9 cellular contexts compared by ENCODE assay signal in the genomic region with DNA sequence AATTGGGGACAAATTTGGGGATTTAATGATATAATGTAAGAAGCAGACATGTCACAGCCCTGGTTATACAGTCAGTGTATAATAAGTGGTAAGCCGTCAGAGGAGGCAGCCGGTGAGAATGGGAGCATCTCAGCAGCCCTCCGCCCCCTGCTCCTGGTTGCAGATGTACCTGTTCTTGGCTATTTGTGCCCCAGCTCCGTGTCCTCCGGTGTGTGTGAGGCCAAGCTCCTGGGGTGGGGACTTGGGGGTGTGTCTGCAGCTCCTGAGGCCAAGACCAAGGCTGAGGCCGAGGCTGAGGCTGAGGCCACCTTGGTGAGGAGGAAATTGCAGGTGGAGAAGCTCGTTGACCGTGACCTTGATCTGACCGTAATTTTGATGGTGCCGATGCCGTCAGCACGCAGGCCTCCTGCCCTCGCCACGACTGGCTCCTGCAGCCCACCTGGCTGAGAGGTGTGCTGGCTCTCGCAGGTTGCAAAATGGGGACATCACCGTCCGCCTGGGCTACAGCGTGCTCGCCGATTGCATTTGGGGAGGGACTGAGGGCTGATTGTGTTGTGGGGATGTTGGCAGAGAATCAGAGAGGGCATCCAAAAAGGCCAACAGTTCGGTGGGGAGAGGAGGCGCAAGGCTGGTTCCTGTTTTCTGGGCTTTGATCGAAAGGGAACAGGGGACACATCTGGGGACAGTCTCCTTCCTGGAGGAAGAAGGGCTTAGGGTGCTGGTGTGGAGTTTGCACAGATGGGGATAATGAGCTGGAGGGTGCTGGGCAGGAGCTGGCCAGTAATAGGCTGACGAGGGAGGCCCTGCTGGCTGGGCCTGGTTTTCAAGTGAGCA.
DNase-seq lines count a peak whose midpoint lies in the region; ATAC-seq, FAIRE-seq and TF ChIP-seq lines count a peak whose summit lies in the region.
"Had no signal": no experiment of that assay in that cellular context is flagged by ENCODE, and none has a peak within 500 bp of the region (broad histone marks: within the 10 kb centered on the region; RNA-seq: fewer than 3 reads in every experiment).

No MANE protein-coding gene starts in this region.

- H3K36me3 Mint-ChIP-seq in astrocyte (ENCODE audit: low read depth, unreplicated experiment): peaks cover 2% of the 10 kb centered on the region

- H3K4me2 ChIP-seq in astrocyte (ENCODE audit: low read length): peak overlapping the region; percentile 73

- H3K4me3 Mint-ChIP-seq in astrocyte (ENCODE audit: unreplicated experiment): no peak overlapping the region

- no peak overlapping the region for H2AFZ ChIP-seq in astrocyte (ENCODE audit: low read depth, low read length)

- peaks cover 94% of the 10 kb centered on the region for H3K79me2 ChIP-seq in astrocyte (ENCODE audit: insufficient read depth, low read length)

- H3K4me1 Mint-ChIP-seq in astrocyte (ENCODE audit: low read depth, unreplicated experiment): peaks cover 42% of the 10 kb centered on the region

- intact Hi-C loops in thyroid gland (cut with DNase I): loop anchor here (5.0 kb wide), 2 partner anchors 47 to 97 kb away; no protein-coding TSS in a partner anchor

- no peaks in the 10 kb centered on the region for H3K27me3 ChIP-seq in astrocyte (ENCODE audit: insufficient read depth, low read length)
- no peaks in the 10 kb centered on the region for H3K27me3 ChIP-seq in thyroid gland

- H3K9ac ChIP-seq in astrocyte (ENCODE audit: low read length): peak overlapping the region; percentile 50

- no peak for TF ChIP-seq POLR2A in thyroid gland (IDR thresholded peaks at IDR 0.05)

- WGBS in mesodermal cell (ENCODE audit: insufficient coverage in 2 of 2), 2 experiments: 86 to 92% methylated on average over 18 to 23 of the region's 24 CpGs
- WGBS in thyroid gland, 2 donors: 78 to 82% methylated on average over 14 to 23 of the region's 24 CpGs

- DNase-seq in SIG-M5 treated with dmso at 0.1 percent for 504 hours (lab: John Stamatoyannopoulos, UW; ENCODE audit: unreplicated experiment) (peak; percentile 35), SIG-M5 (lab: John Stamatoyannopoulos, UW) (no peak), astrocyte (ENCODE audit: low read depth) (no peak), thyroid gland (no peak), NCI-H1694 (lab: John Stamatoyannopoulos, UW) (no peak)

- no peak for FAIRE-seq in astrocyte (lab: Jason Lieb, UNC)
- FAIRE-seq: colon had no signal

- no peak overlapping the region for H3K4me3 ChIP-seq in astrocyte (ENCODE audit: insufficient read depth, low read depth, low read length)
- H3K4me3 ChIP-seq in mesodermal cell (ENCODE audit: extremely low read depth, insufficient read depth, low read length, poor library complexity, severe bottlenecking): no peak overlapping the region
- no peak overlapping the region for H3K4me3 ChIP-seq in thyroid gland (replicated peaks in 1 of 3)

- H3K4me1 ChIP-seq in astrocyte (ENCODE audit: insufficient read depth, low read length) (peaks cover 84% of the 10 kb centered on the region), mesodermal cell (ENCODE audit: control insufficient read depth, insufficient read depth, low read length, poor library complexity, severe bottlenecking) (peaks cover 74% of the 10 kb centered on the region), thyroid gland (peaks cover 44 to 79% of the 10 kb centered on the region in 2 donors)

- no peak overlapping the region for H3K27ac Mint-ChIP-seq in astrocyte (ENCODE audit: unreplicated experiment)

- ATAC-seq in GM21381 (IDR thresholded peaks at IDR 0.05; ENCODE audit: unreplicated experiment) (no peak), GM19455 (IDR thresholded peaks at IDR 0.05; ENCODE audit: unreplicated experiment) (no peak)

- H3K27ac ChIP-seq in astrocyte (ENCODE audit: low read depth, low read length) (peak overlapping the region; percentile 86), mesodermal cell (ENCODE audit: low read depth, low read length, severe bottlenecking) (peak overlapping the region; percentile 66), thyroid gland (peak overlapping the region in 2 of 3 donors; percentile 82 to 85)

- H3K36me3 ChIP-seq in astrocyte (ENCODE audit: insufficient read depth, low read length) (no peaks in the 10 kb centered on the region), mesodermal cell (ENCODE audit: control insufficient read depth, insufficient read depth, low read length) (peaks cover 8% of the 10 kb centered on the region), thyroid gland (no peaks in the 10 kb centered on the region)

- no peak for TF ChIP-seq CTCF in astrocyte (IDR thresholded peaks at IDR 0.05; ENCODE audit: insufficient read depth, low read depth, low read length)
- no peak for TF ChIP-seq CTCF in thyroid gland (IDR thresholded peaks at IDR 0.05)

- H3K9me3 Mint-ChIP-seq in astrocyte (ENCODE audit: unreplicated experiment): no peaks in the 10 kb centered on the region

- H3K9me3 ChIP-seq in astrocyte (ENCODE audit: insufficient read depth, low read depth, low read length): no peaks in the 10 kb centered on the region
- no peaks in the 10 kb centered on the region for H3K9me3 ChIP-seq in mesodermal cell (ENCODE audit: control insufficient read depth, low read length)
- H3K9me3 ChIP-seq in thyroid gland: no peaks in the 10 kb centered on the region

- no peaks in the 10 kb centered on the region for H3K27me3 Mint-ChIP-seq in astrocyte (ENCODE audit: low read depth, unreplicated experiment)

- peaks cover 65% of the 10 kb centered on the region for H4K20me1 ChIP-seq in astrocyte (ENCODE audit: insufficient read depth, low read length)
